24 cellular contexts compared by ENCODE assay signal in the genomic region with DNA sequence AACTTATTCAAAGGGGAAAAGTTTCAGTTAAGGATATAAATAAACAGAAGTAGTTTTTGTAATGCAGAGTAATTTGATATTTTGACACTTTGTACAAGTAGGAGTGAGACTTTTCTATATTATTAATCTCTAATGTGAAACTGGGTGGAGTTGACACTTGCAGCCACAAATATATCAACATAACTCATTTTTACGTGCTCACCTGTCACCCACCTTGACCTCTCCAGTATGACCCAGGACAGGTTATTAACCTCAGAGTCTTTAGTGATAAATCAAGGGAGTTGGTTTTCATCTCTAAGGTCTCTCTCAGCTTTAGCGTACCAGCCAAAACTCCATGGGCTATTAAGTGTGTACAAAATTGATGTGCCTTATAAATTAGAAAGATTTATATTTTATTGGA.
"Had no signal": no experiment of that assay in that cellular context is flagged by ENCODE, and none has a peak within 500 bp of the region (broad histone marks: within the 10 kb centered on the region; RNA-seq: fewer than 3 reads in every experiment).

No MANE protein-coding gene starts in this region.

- DNase-seq: activated B cell treated with CpG ODN at 0.5 μM for 24 hours; activated CD4-positive, alpha-beta memory T cell treated with anti-CD3 and anti-CD28 coated beads, Interleukin-2, amount 10 ng/mL, durations not matched to agents 7 days and 5 days; activated CD4-positive, alpha-beta T cell treated with anti-CD3 and anti-CD28 coated beads, Interleukin-2, amount 50 U/mL, for 4 hours; activated CD8-positive, alpha-beta memory T cell treated with anti-CD3 and anti-CD28 coated beads, Interleukin-2, amount 50 U/mL, for 48 hours; activated gamma-delta T cell; activated naive CD4-positive, alpha-beta T cell; activated naive CD4-positive, alpha-beta T cell treated with anti-CD3 and anti-CD28 coated beads, Interleukin-2, amount 10 ng/mL, durations not matched to agents 7 days and 5 days; activated naive CD8-positive, alpha-beta T cell treated with anti-CD3 and anti-CD28 coated beads, Interleukin-2, amount 10 ng/mL, durations not matched to agents 7 days and 5 days; activated T-cell treated with anti-CD3 and anti-CD28 coated beads for 4 hours; activated T-cell treated with anti-CD3 and anti-CD28 coated beads, Interleukin-2, amount 50 U/mL, for 24 hours; activated T-cell treated with anti-CD3 and anti-CD28 coated beads, Interleukin-2, amount 50 U/mL, for 72 hours; central memory CD4-positive, alpha-beta T cell; cerebellar nuclear complex; colonic mucosa; effector memory CD4-positive, alpha-beta T cell; erythroblast; foreskin keratinocyte; gastrocnemius medialis; glutamatergic neuron; heart left ventricle; T1000; WERI-Rb-1 had no signal

- ATAC-seq: activated CD4-positive, CD25-positive, alpha-beta regulatory T cell treated with anti-CD3 and anti-CD28 coated beads, Interleukin-2, amount 50 U/mL, for 24 hours; activated naive CD4-positive, alpha-beta T cell treated with anti-CD3 and anti-CD28 coated beads, Interleukin-2, amount 50 U/mL, for 72 hours; activated T-cell treated with anti-CD3 and anti-CD28 coated beads, Interleukin-2, amount 50 U/mL, for 72 hours; foreskin keratinocyte; gastrocnemius medialis; heart left ventricle had no signal
